ENCODE assay signal across 8 cellular contexts in the genomic region with DNA sequence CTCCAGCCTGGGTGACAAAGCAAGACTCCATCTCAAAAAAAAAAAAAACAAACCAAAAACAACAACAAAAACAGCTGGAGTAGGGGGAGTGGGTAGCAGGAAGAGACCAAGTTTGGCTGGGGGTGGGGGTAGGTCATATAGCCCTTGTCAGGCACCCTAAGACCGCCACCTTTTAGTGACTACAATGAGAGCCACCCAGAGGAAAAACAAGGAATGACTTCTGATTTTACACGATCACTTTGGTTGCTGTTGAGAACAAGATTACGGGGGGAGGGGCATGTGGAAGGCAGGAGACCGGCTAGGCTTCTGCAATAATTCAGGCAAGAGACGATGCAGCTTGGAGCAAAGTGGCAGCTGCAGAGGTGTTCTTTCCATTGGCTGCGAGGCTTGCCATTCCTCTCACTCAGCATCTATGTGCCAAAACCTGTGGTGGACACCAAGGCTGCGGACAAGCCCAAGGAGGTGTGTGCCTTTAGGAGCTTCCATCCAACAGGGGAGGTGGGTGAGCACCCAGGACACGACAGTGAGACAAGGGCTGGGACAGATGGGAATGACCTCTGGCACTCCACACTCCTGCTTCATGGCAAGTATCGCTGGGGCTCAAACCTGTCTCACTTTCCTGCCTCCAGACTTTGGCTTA. TPM values are rescaled to one million over a fixed set of nuclear protein-coding genes. Genes with fewer than 3 reads are reported as not detected.
DNase-seq lines count a peak whose midpoint lies in the region; ATAC-seq and TF ChIP-seq lines count a peak whose summit lies in the region.

No MANE protein-coding gene starts in this region.

- peak overlapping the region; percentile 50 for H3K27ac Mint-ChIP-seq in activated CD4-positive, alpha-beta T cell treated with anti-CD3 and anti-CD28 coated beads, Interleukin-2, amount 10 ng/mL, durations not matched to agents 24 days and 14 days

- H3K36me3 ChIP-seq in neutrophil (peaks cover 31% of the 10 kb centered on the region), ascending aorta (peaks cover 7 to 14% of the 10 kb centered on the region in 2 donors)

- H3K27me3 ChIP-seq in neutrophil = no peaks in the 10 kb centered on the region
- no peaks in the 10 kb centered on the region for H3K27me3 ChIP-seq in ascending aorta

- no peak for ATAC-seq in GM21825 (IDR thresholded peaks at IDR 0.05; ENCODE audit: unreplicated experiment)

- H3K36me3 Mint-ChIP-seq in activated CD4-positive, alpha-beta T cell treated with anti-CD3 and anti-CD28 coated beads, Interleukin-2, amount 10 ng/mL, durations not matched to agents 24 days and 14 days (ENCODE audit: low read depth) = peaks cover 50% of the 10 kb centered on the region

- peaks cover 3% of the 10 kb centered on the region for H3K27me3 Mint-ChIP-seq in activated CD4-positive, alpha-beta T cell treated with anti-CD3 and anti-CD28 coated beads, Interleukin-2, amount 10 ng/mL, durations not matched to agents 24 days and 14 days

- intact Hi-C loops in activated CD4-positive, alpha-beta T cell treated with anti-CD3 and anti-CD28 coated beads, Interleukin-2, amount 10 ng/mL, durations not matched to agents 24 days and 14 days (cut with micrococcal nuclease) = loop anchor here (1.0 to 5.0 kb wide), 3 partner anchors 35 to 411 kb away; a partner anchor contains a TSS
- intact Hi-C loops in ascending aorta (cut with DNase I) = loop anchor here (5.0 kb wide), 7 partner anchors 34 to 1969 kb away; a partner anchor contains a TSS

- peak overlapping the region; percentile 94 for H3K27ac ChIP-seq in neutrophil
- H3K27ac ChIP-seq in ascending aorta = no peak overlapping the region

- DNase-seq in activated CD4-positive, alpha-beta T cell treated with anti-CD3 and anti-CD28 coated beads, Interleukin-2, amount 10 ng/mL, durations not matched to agents 24 days and 14 days = peak; percentile 73
- DNase-seq in activated CD4-positive, alpha-beta T cell treated with anti-CD3 and anti-CD28 coated beads, Interleukin-2, amount 50 U/mL, for 1 hour = no peak
- DNase-seq in NCI-H82 (lab: John Stamatoyannopoulos, UW) (peak; percentile 82), cardiac fibroblast (ENCODE audit: low read depth in 2 of 2) (peak; percentile 53 to 67), ascending aorta (ENCODE audit: low spot score in 2 of 2) (no peak), islet precursor cell (no peak)

- peaks cover 61% of the 10 kb centered on the region for H3K4me1 Mint-ChIP-seq in activated CD4-positive, alpha-beta T cell treated with anti-CD3 and anti-CD28 coated beads, Interleukin-2, amount 10 ng/mL, durations not matched to agents 24 days and 14 days

- TF ChIP-seq CTCF in cardiac fibroblast (IDR thresholded peaks at IDR 0.05; ENCODE audit: low read depth, low read length) = peak; percentile 22
- no peak for TF ChIP-seq CTCF in neutrophil (IDR thresholded peaks at IDR 0.05)
- TF ChIP-seq CTCF in ascending aorta (IDR thresholded peaks at IDR 0.05) = peak in 1 of 3 experiments; percentile 14

- no peaks in the 10 kb centered on the region for H3K9me3 Mint-ChIP-seq in activated CD4-positive, alpha-beta T cell treated with anti-CD3 and anti-CD28 coated beads, Interleukin-2, amount 10 ng/mL, durations not matched to agents 24 days and 14 days

- peak overlapping the region; percentile 97 for H3K4me3 Mint-ChIP-seq in activated CD4-positive, alpha-beta T cell treated with anti-CD3 and anti-CD28 coated beads, Interleukin-2, amount 10 ng/mL, durations not matched to agents 24 days and 14 days

- peaks cover 81 to 85% of the 10 kb centered on the region in 2 experiments for H3K4me1 ChIP-seq in neutrophil (ENCODE audit: control insufficient read depth in 1 of 2, insufficient read depth in 1 of 2, low read depth in 1 of 2, low read length in 1 of 2)
- peaks cover 16 to 45% of the 10 kb centered on the region in 2 donors for H3K4me1 ChIP-seq in ascending aorta

- H3K9me3 ChIP-seq in neutrophil (no peaks in the 10 kb centered on the region), ascending aorta (no peaks in the 10 kb centered on the region)

- no peak overlapping the region for H3K4me3 ChIP-seq in cardiac fibroblast (replicated peaks in 1 of 2; ENCODE audit: low read depth in 2 of 2, low read length in 2 of 2)
- H3K4me3 ChIP-seq in neutrophil (ENCODE audit: low read depth in 1 of 2, low read length in 1 of 2) = peak overlapping the region; percentile 18 to 90
- peak overlapping the region in 1 of 2 donors; percentile 89 for H3K4me3 ChIP-seq in ascending aorta

RNA-seq across cellular contexts. Expression of a gene that starts 1.7 kb away (rescaled TPM):
- 96.2 and 96.9 TPM in 2 replicates for total RNA-seq in activated CD4-positive, alpha-beta T cell treated with anti-CD3 and anti-CD28 coated beads, Interleukin-2, amount 10 ng/mL, durations not matched to agents 24 days and 14 days
- 218 TPM for total RNA-seq in ascending aorta

RNA-seq across cellular contexts. Expression of a gene that starts 10.4 kb away (rescaled TPM):
- total RNA-seq in activated CD4-positive, alpha-beta T cell treated with anti-CD3 and anti-CD28 coated beads, Interleukin-2, amount 10 ng/mL, durations not matched to agents 24 days and 14 days = 392 and 393 TPM in 2 replicates
- total RNA-seq in ascending aorta = 173 TPM

RNA-seq across cellular contexts. Expression of a gene that starts 28.7 kb away (rescaled TPM):
- total RNA-seq in activated CD4-positive, alpha-beta T cell treated with anti-CD3 and anti-CD28 coated beads, Interleukin-2, amount 10 ng/mL, durations not matched to agents 24 days and 14 days = 53.7 and 54.8 TPM in 2 replicates
- total RNA-seq in ascending aorta = 22.5 TPM

RNA-seq across cellular contexts. Expression of a gene that starts 39.7 kb away (rescaled TPM):
- total RNA-seq in activated CD4-positive, alpha-beta T cell treated with anti-CD3 and anti-CD28 coated beads, Interleukin-2, amount 10 ng/mL, durations not matched to agents 24 days and 14 days = 0.05 and 0.07 TPM in 2 replicates
- total RNA-seq in ascending aorta = not detected

Comparison
In these comparisons a context has a peak if more than half of its experiments do, and no peak if none do; other contexts are left out.
1. DNase-seq: peak in activated CD4-positive, alpha-beta T cell treated with anti-CD3 and anti-CD28 coated beads, Interleukin-2, amount 10 ng/mL, durations not matched to agents 24 days and 14 days (single experiment), NCI-H82 (single experiment) and cardiac fibroblast (2 of 2); none in activated CD4-positive, alpha-beta T cell treated with anti-CD3 and anti-CD28 coated beads, Interleukin-2, amount 50 U/mL, for 1 hour (single experiment), ascending aorta (0 of 2) and islet precursor cell (single experiment).
2. H3K4me3 ChIP-seq: peak in neutrophil (2 of 2); none in cardiac fibroblast (0 of 2).